27 cellular contexts compared by ENCODE assay signal in genomic region chr9:19255112-19255511, GRCh38. TPM values are rescaled to one million over a fixed set of nuclear protein-coding genes. Genes with fewer than 3 reads are reported as not detected.
DNase-seq lines count a peak whose midpoint lies in the region; ATAC-seq, FAIRE-seq and TF ChIP-seq lines count a peak whose summit lies in the region.
"Had no signal": no experiment of that assay in that cellular context is flagged by ENCODE, and none has a peak within 500 bp of the region (broad histone marks: within the 10 kb centered on the region; RNA-seq: fewer than 3 reads in every experiment).

No MANE protein-coding gene starts in this region.

- H3K27ac Mint-ChIP-seq in CD8-positive, alpha-beta T cell: peak overlapping the region; percentile 27
- H3K27ac Mint-ChIP-seq in WTC11: no peak overlapping the region
- peak overlapping the region; percentile 20 to 35 for H3K27ac Mint-ChIP-seq in effector memory CD8-positive, alpha-beta T cell
- no peak overlapping the region for H3K27ac Mint-ChIP-seq in mesothelial cell of epicardium
- H3K27ac Mint-ChIP-seq: CD14-positive monocyte had no signal

- peaks cover 61% of the 10 kb centered on the region for H3K4me1 Mint-ChIP-seq in CD8-positive, alpha-beta T cell (ENCODE audit: low read depth)
- H3K4me1 Mint-ChIP-seq in WTC11 (peaks cover 30% of the 10 kb centered on the region), mesothelial cell of epicardium (peaks cover 18% of the 10 kb centered on the region)
- H3K4me1 Mint-ChIP-seq in effector memory CD8-positive, alpha-beta T cell (ENCODE audit: low read depth in 2 of 2): peaks cover 44 to 63% of the 10 kb centered on the region in 2 donors

- no peaks in the 10 kb centered on the region for H3K9me3 Mint-ChIP-seq in CD8-positive, alpha-beta T cell
- H3K9me3 Mint-ChIP-seq in WTC11 (no peaks in the 10 kb centered on the region), mesothelial cell of epicardium (peaks cover 8% of the 10 kb centered on the region)
- H3K9me3 Mint-ChIP-seq in effector memory CD8-positive, alpha-beta T cell: no peaks in the 10 kb centered on the region
- H3K9me3 Mint-ChIP-seq: CD4-positive, alpha-beta memory T cell had no signal

- H3K9me3 ChIP-seq in CD8-positive, alpha-beta T cell (ENCODE audit: low read length): no peaks in the 10 kb centered on the region
- H3K9me3 ChIP-seq in HEK293 (ENCODE audit: control insufficient read depth, insufficient read depth, low read depth, low read length) (no peaks in the 10 kb centered on the region), MG63 (no peaks in the 10 kb centered on the region)
- H3K9me3 ChIP-seq: BE2C, BLaER1, Caco-2 had no signal

- peaks cover 24% of the 10 kb centered on the region for H3K36me3 Mint-ChIP-seq in CD8-positive, alpha-beta T cell
- H3K36me3 Mint-ChIP-seq in WTC11 (no peaks in the 10 kb centered on the region), mesothelial cell of epicardium (peaks cover 5% of the 10 kb centered on the region)
- peaks cover 12% of the 10 kb centered on the region for H3K36me3 Mint-ChIP-seq in effector memory CD8-positive, alpha-beta T cell (ENCODE audit: insufficient read depth)

- H3K27ac ChIP-seq in CD8-positive, alpha-beta T cell (ENCODE audit: low read depth, low read length): no peak overlapping the region
- no peak overlapping the region for H3K27ac ChIP-seq in HEK293 (ENCODE audit: extremely low read depth, low read depth, low read length)
- no peak overlapping the region for H3K27ac ChIP-seq in substantia nigra (ENCODE audit: low read depth, low read length, poor library complexity, severe bottlenecking)
- H3K27ac ChIP-seq: BLaER1 had no signal

- H3K4me3 ChIP-seq in CD8-positive, alpha-beta T cell (ENCODE audit: low read depth, low read length): no peak overlapping the region
- no peak overlapping the region for H3K4me3 ChIP-seq in HEK293 (ENCODE audit: low read depth, low read length)
- no peak overlapping the region for H3K4me3 ChIP-seq in MG63
- H3K4me3 ChIP-seq: BLaER1, GM12878 had no signal

- TF ChIP-seq CTCF in CD8-positive, alpha-beta T cell (IDR thresholded peaks at IDR 0.05): no peak
- TF ChIP-seq CTCF in HEK293 (tag by site-specific recombination; IDR thresholded peaks at IDR 0.05) (no peak), WTC11 (IDR thresholded peaks at IDR 0.05) (no peak), D721Med (IDR thresholded peaks at IDR 0.05; ENCODE audit: insufficient read depth, missing control alignments) (no peak), mesothelial cell of epicardium (IDR thresholded peaks at IDR 0.05; ENCODE audit: unreplicated experiment) (no peak)

- no peaks in the 10 kb centered on the region for H3K27me3 Mint-ChIP-seq in CD8-positive, alpha-beta T cell (ENCODE audit: low read depth)
- H3K27me3 Mint-ChIP-seq in WTC11 (ENCODE audit: low read depth) (no peaks in the 10 kb centered on the region), mesothelial cell of epicardium (ENCODE audit: low read depth) (no peaks in the 10 kb centered on the region)
- no peaks in the 10 kb centered on the region for H3K27me3 Mint-ChIP-seq in effector memory CD8-positive, alpha-beta T cell
- H3K27me3 Mint-ChIP-seq: CD4-positive, alpha-beta memory T cell; CD4-positive, CD25-positive, alpha-beta regulatory T cell had no signal

- no peaks in the 10 kb centered on the region for H3K36me3 ChIP-seq in CD8-positive, alpha-beta T cell (ENCODE audit: insufficient read depth, low read length)
- H3K36me3 ChIP-seq in HEK293 (ENCODE audit: control insufficient read depth in 2 of 2, insufficient read depth in 1 of 2, low read length in 2 of 2): no peaks in the 10 kb centered on the region; a peak in 1 of 3 replicates
- H3K36me3 ChIP-seq in MG63: no peaks in the 10 kb centered on the region
- H3K36me3 ChIP-seq: BE2C had no signal

- no peak for DNase-seq in CD8-positive, alpha-beta T cell
- DNase-seq in WTC11 (ENCODE audit: low spot score): no peak
- DNase-seq in effector memory CD8-positive, alpha-beta T cell: no peak
- no peak for DNase-seq in MG63
- DNase-seq in substantia nigra (lab: John Stamatoyannopoulos, UW): no peak
- no peak for DNase-seq in D721Med (ENCODE audit: insufficient read length, low spot score)
- no peak for DNase-seq in mesothelial cell of epicardium (ENCODE audit: low spot score in 2 of 2, unreplicated experiment in 2 of 2)
- DNase-seq: 8988T; ACHN; BE2C; C1 segment of cervical spinal cord; Caco-2; Calu3; CD4-positive, alpha-beta memory T cell; CD4-positive, CD25-positive, alpha-beta regulatory T cell; DMS 273 treated with DMSO at 0.1 percent for 48 hours; DMS153; DMS53; DMS79; DND-41; EL; GDM1 had no signal

- no peak overlapping the region for H3K4me3 Mint-ChIP-seq in CD8-positive, alpha-beta T cell
- no peak overlapping the region for H3K4me3 Mint-ChIP-seq in WTC11
- no peak overlapping the region for H3K4me3 Mint-ChIP-seq in effector memory CD8-positive, alpha-beta T cell
- no peak overlapping the region for H3K4me3 Mint-ChIP-seq in mesothelial cell of epicardium
- H3K4me3 Mint-ChIP-seq: CD14-positive monocyte; CD4-positive, alpha-beta memory T cell had no signal

- no peak for ATAC-seq in CD8-positive, alpha-beta T cell
- ATAC-seq in WTC11: no peak
- ATAC-seq in effector memory CD8-positive, alpha-beta T cell (replicated peaks): no peak
- ATAC-seq: GM12878 had no signal

- intact Hi-C loops in CD8-positive, alpha-beta T cell (cut with DNase I, micrococcal nuclease): no loop called here

- POLR2A ChIA-PET in CD8-positive, alpha-beta T cell (lab: Charles Lee): interaction anchor here (0.5 to 0.9 kb wide), 2 partner anchors 19 to 36 kb away, joined by 3 to 4 read pairs; no protein-coding TSS in a partner anchor
- POLR2A ChIA-PET in HEK293 (lab: Yijun Ruan, JAX) (interaction anchor here (0.7 kb wide), 1 partner anchor 106 kb away, joined by 3 read pairs; no protein-coding TSS in a partner anchor), WTC11 (lab: Charles Lee) (no interaction called here)

- CTCF ChIA-PET in CD8-positive, alpha-beta T cell (lab: Charles Lee): no interaction called here
- CTCF ChIA-PET in HEK293 (lab: Yijun Ruan, JAX): interaction anchor here (0.6 to 0.7 kb wide), 2 partner anchors 29 to 245 kb away, joined by 3 read pairs; no protein-coding TSS in a partner anchor
- CTCF ChIA-PET in WTC11 (lab: Charles Lee): no interaction called here

- peaks cover 10% of the 10 kb centered on the region for H3K4me1 ChIP-seq in CD8-positive, alpha-beta T cell (ENCODE audit: insufficient read depth, low read length)
- no peaks in the 10 kb centered on the region for H3K4me1 ChIP-seq in HEK293 (ENCODE audit: control insufficient read depth, insufficient read depth, low read length)
- H3K4me1 ChIP-seq: BE2C had no signal

- no peak for FAIRE-seq in D721Med (lab: Jason Lieb, UNC)
- FAIRE-seq: GM12878, GM18507 had no signal

- no peaks in the 10 kb centered on the region for H3K27me3 ChIP-seq in CD8-positive, alpha-beta T cell (ENCODE audit: insufficient read depth, low read length)
- H3K27me3 ChIP-seq in MG63: no peaks in the 10 kb centered on the region
- H3K27me3 ChIP-seq: BE2C, BLaER1 had no signal

TF ChIP-seq in HEK293, 187 proteins besides CTCF, POLR2A, EP300 and RAD21:
- TF ChIP-seq ZNF121 (tag by site-specific recombination; IDR thresholded peaks at IDR 0.05) (peak; percentile 72; the same call in 1 of the 2 replicates), PBX3 (CRISPR knock-in tag; IDR thresholded peaks at IDR 0.05) (no peak)

TF ChIP-seq in WTC11, 78 proteins besides CTCF, POLR2A, EP300 and RAD21:
- TF ChIP-seq ZNF121 (CRISPR knock-in tag; IDR thresholded peaks at IDR 0.05): peak; percentile 60; the same call in 1 of the 2 replicates
- TF ChIP-seq, protein P1, sequence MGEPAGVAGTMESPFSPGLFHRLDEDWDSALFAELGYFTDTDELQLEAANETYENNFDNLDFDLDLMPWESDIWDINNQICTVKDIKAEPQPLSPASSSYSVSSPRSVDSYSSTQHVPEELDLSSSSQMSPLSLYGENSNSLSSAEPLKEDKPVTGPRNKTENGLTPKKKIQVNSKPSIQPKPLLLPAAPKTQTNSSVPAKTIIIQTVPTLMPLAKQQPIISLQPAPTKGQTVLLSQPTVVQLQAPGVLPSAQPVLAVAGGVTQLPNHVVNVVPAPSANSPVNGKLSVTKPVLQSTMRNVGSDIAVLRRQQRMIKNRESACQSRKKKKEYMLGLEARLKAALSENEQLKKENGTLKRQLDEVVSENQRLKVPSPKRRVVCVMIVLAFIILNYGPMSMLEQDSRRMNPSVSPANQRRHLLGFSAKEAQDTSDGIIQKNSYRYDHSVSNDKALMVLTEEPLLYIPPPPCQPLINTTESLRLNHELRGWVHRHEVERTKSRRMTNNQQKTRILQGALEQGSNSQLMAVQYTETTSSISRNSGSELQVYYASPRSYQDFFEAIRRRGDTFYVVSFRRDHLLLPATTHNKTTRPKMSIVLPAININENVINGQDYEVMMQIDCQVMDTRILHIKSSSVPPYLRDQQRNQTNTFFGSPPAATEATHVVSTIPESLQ (CRISPR knock-in tag; IDR thresholded peaks at IDR 0.05): no peak

RNA-seq across cellular contexts. Expression of gene DENND4C, which starts 24.6 kb away (rescaled TPM):
- 10 to 100 TPM; 27.4 to 29.8 TPM for total RNA-seq in CD8-positive, alpha-beta T cell
- 21.0 to 22.6 TPM (median 21.7 TPM) in 3 replicates for total RNA-seq in WTC11 (2021)
- total RNA-seq in MG63 (2014; rRNA removed; shearing (Covaris generic); ENCODE audit: low replicate concordance): 26.6 and 26.8 TPM in 2 replicates
- 72.7 to 75.2 TPM (median 73.9 TPM) in 3 replicates for total RNA-seq in mesothelial cell of epicardium

Comparison
In these comparisons a context has a peak if more than half of its experiments do, and no peak if none do; other contexts are left out.
1. H3K27ac Mint-ChIP-seq: peak in CD8-positive, alpha-beta T cell (single experiment) and effector memory CD8-positive, alpha-beta T cell (2 of 2); none in WTC11 (single experiment) and mesothelial cell of epicardium (single experiment).